Comparison of ENCODE assay signal across 20 cellular contexts in the genomic region with DNA sequence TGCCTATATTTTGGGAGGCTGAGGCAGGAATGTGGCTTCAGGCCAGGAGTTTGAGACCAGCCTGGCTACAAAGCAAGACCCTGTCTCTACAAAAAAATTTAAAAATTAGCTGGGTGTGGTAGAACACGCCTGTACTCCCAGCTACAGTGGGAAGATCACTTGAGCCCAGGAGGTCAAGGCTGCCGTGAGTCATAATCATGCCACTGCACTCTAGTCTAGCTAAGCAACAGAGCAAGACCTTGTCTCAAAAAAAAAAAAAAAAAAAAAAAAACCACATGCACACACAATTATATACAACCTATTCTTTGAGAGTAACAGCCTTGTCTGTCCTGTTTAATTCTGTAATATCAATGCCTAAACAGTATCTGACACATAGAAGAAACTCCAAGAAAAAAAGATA. TPM values are rescaled to one million over a fixed set of nuclear protein-coding genes. Genes with fewer than 3 reads are reported as not detected.
DNase-seq lines count a peak whose midpoint lies in the region; ATAC-seq and TF ChIP-seq lines count a peak whose summit lies in the region.
"Had no signal": no experiment of that assay in that cellular context is flagged by ENCODE, and none has a peak within 500 bp of the region (broad histone marks: within the 10 kb centered on the region; RNA-seq: fewer than 3 reads in every experiment).

No MANE protein-coding gene starts in this region.

- no peak for TF ChIP-seq EP300 in ovary (IDR thresholded peaks at IDR 0.05)

- H3K9me3 Mint-ChIP-seq in activated T-cell treated with anti-CD3 and anti-CD28 coated beads, Interleukin-2, amount 50 U/mL, for 24 hours, result no peaks in the 10 kb centered on the region
- H3K9me3 Mint-ChIP-seq: activated T-helper 17 cell treated with anti-CD3 and anti-CD28 coated beads, Interleukin-2, amount 50 U/mL, for 72 hours; nephron; stimulated activated memory B cell treated with anti-CD40 and anti-IgM and Interleukin-4, amounts not matched to agents 10 μg/mL and 1 μg/mL and 100 μg/mL, for 72 hours had no signal

- TF ChIP-seq POLR2A in ovary (IDR thresholded peaks at IDR 0.05), result no peak

- intact Hi-C loops in ovary (cut with DNase I), result no loop called here
- intact Hi-C loops in Right ventricle myocardium superior (cut with DNase I), result loop anchor here (10.0 kb wide), 1 partner anchor 257 kb away; no protein-coding TSS in a partner anchor

- peaks cover 2% of the 10 kb centered on the region for H3K4me1 Mint-ChIP-seq in activated T-cell treated with anti-CD3 and anti-CD28 coated beads, Interleukin-2, amount 50 U/mL, for 24 hours (ENCODE audit: low read depth)
- H3K4me1 Mint-ChIP-seq: activated T-helper 17 cell treated with anti-CD3 and anti-CD28 coated beads, Interleukin-2, amount 50 U/mL, for 72 hours; nephron; stimulated activated memory B cell treated with anti-CD40 and anti-IgM and Interleukin-4, amounts not matched to agents 10 μg/mL and 1 μg/mL and 100 μg/mL, for 72 hours had no signal

- WGBS in ovary, 3 donors, result 4 to 36% (median 24%) methylated on average over 2 of the region's 2 CpGs

- H3K27ac ChIP-seq in ovary, result peak overlapping the region in 1 of 2 donors; percentile 7
- H3K27ac ChIP-seq: body of pancreas had no signal

- no peak overlapping the region for H3K4me3 Mint-ChIP-seq in activated T-cell treated with anti-CD3 and anti-CD28 coated beads, Interleukin-2, amount 50 U/mL, for 24 hours
- H3K4me3 Mint-ChIP-seq: activated T-helper 17 cell treated with anti-CD3 and anti-CD28 coated beads, Interleukin-2, amount 50 U/mL, for 72 hours; nephron; stimulated activated memory B cell treated with anti-CD40 and anti-IgM and Interleukin-4, amounts not matched to agents 10 μg/mL and 1 μg/mL and 100 μg/mL, for 72 hours had no signal

- H3K36me3 ChIP-seq in ovary, result no peaks in the 10 kb centered on the region

- H3K27ac Mint-ChIP-seq in activated T-cell treated with anti-CD3 and anti-CD28 coated beads, Interleukin-2, amount 50 U/mL, for 24 hours, result no peak overlapping the region
- H3K27ac Mint-ChIP-seq: activated T-helper 17 cell treated with anti-CD3 and anti-CD28 coated beads, Interleukin-2, amount 50 U/mL, for 72 hours; nephron; stimulated activated memory B cell treated with anti-CD40 and anti-IgM and Interleukin-4, amounts not matched to agents 10 μg/mL and 1 μg/mL and 100 μg/mL, for 72 hours had no signal

- peaks cover 85% of the 10 kb centered on the region for H3K36me3 Mint-ChIP-seq in activated T-cell treated with anti-CD3 and anti-CD28 coated beads, Interleukin-2, amount 50 U/mL, for 24 hours (ENCODE audit: low read depth)

- ATAC-seq in esophagus mucosa, result peak; percentile 71
- no peak for ATAC-seq in Right ventricle myocardium superior (ENCODE audit: poor library complexity)
- ATAC-seq in GM18907 (IDR thresholded peaks at IDR 0.05; ENCODE audit: unreplicated experiment), result no peak
- ATAC-seq in HG03469 (IDR thresholded peaks at IDR 0.05; ENCODE audit: unreplicated experiment), result no peak
- ATAC-seq: activated T-helper 17 cell treated with anti-CD3 and anti-CD28 coated beads, Interleukin-2, amount 50 U/mL, for 72 hours; body of pancreas; right cardiac atrium; stimulated activated memory B cell treated with anti-CD40 and anti-IgM and Interleukin-4, amounts not matched to agents 10 μg/mL and 1 μg/mL and 100 μg/mL, for 72 hours had no signal

- DNase-seq in GM04504 (ENCODE audit: low read depth) (peak; percentile 15), RPMI7951 (ENCODE audit: low read depth) (peak; percentile 76), ovary (peak; percentile 47 to 78 (median 74)), Right ventricle myocardium superior (no peak)
- no peak for DNase-seq in activated T-cell treated with anti-CD3 and anti-CD28 coated beads, Interleukin-2, amount 50 U/mL, for 24 hours
- DNase-seq: activated CD4-positive, alpha-beta T cell treated with anti-CD3 and anti-CD28 coated beads, Interleukin-2, amount 50 U/mL, for 48 hours; body of pancreas; hippocampal formation; Kasumi-1; NCI-H187; right cardiac atrium; stimulated activated CD4-positive, alpha-beta T cell treated with anti-CD3 and anti-CD28 coated beads, Interleukin-4, amount 100 ng/mL, for 4 hours; T1000 had no signal

- H3K9me3 ChIP-seq in ovary, result no peaks in the 10 kb centered on the region
- H3K9me3 ChIP-seq: body of pancreas had no signal

- no peaks in the 10 kb centered on the region for H3K27me3 Mint-ChIP-seq in activated T-cell treated with anti-CD3 and anti-CD28 coated beads, Interleukin-2, amount 50 U/mL, for 24 hours
- H3K27me3 Mint-ChIP-seq: activated T-helper 17 cell treated with anti-CD3 and anti-CD28 coated beads, Interleukin-2, amount 50 U/mL, for 72 hours; stimulated activated memory B cell treated with anti-CD40 and anti-IgM and Interleukin-4, amounts not matched to agents 10 μg/mL and 1 μg/mL and 100 μg/mL, for 72 hours had no signal

- H3K27me3 ChIP-seq in ovary, result no peaks in the 10 kb centered on the region
- H3K27me3 ChIP-seq: body of pancreas had no signal

- no peak overlapping the region for H3K4me3 ChIP-seq in ovary
- H3K4me3 ChIP-seq: body of pancreas had no signal

- no peaks in the 10 kb centered on the region for H3K4me1 ChIP-seq in ovary (ENCODE audit: insufficient read depth)
- H3K4me1 ChIP-seq: body of pancreas had no signal

- TF ChIP-seq CTCF in ovary (IDR thresholded peaks at IDR 0.05), result no peak

RNA-seq across cellular contexts. Expression of a gene that starts 15.1 kb away (rescaled TPM):
- total RNA-seq in RPMI7951 (2014; rRNA removed; shearing (Covaris generic)), result 25.1 and 31.7 TPM in 2 replicates
- 5.6 TPM for total RNA-seq in esophagus mucosa
- total RNA-seq in ovary, result 10 to 100 TPM in 4 of 7 donors, 1 to 10 TPM in 3; 7.1 to 13.1 (median 10.7) TPM
- polyA plus RNA-seq in ovary, result 1 to 10 TPM; 4.6 to 6.4 TPM
- total RNA-seq in Right ventricle myocardium superior, result 5.9 TPM

RNA-seq across cellular contexts. Expression of a gene that starts 38.4 kb away (rescaled TPM):
- total RNA-seq in RPMI7951 (2014; rRNA removed; shearing (Covaris generic)), result 51.2 and 60.0 TPM in 2 replicates
- 56.1 TPM for total RNA-seq in esophagus mucosa
- total RNA-seq in ovary, result 100 to 1,000 TPM in 4 of 7 donors, 10 to 100 TPM in 3; 36.6 to 111 (median 104) TPM
- 100 to 1,000 TPM in 1 of 2 donors, 10 to 100 TPM in 1; 90.1 to 124 TPM for polyA plus RNA-seq in ovary
- 69.4 TPM for total RNA-seq in Right ventricle myocardium superior

RNA-seq across cellular contexts. Expression of a gene that starts 39.7 kb away (rescaled TPM):
- 96.3 and 116 TPM in 2 replicates for total RNA-seq in RPMI7951 (2014; rRNA removed; shearing (Covaris generic))
- total RNA-seq in esophagus mucosa, result 19.1 TPM
- 100 to 1,000 TPM in 3 of 7 donors, 10 to 100 TPM in 4; 33.3 to 138 (median 77.4) TPM for total RNA-seq in ovary
- 100 to 1,000 TPM in 1 of 2 donors, 10 to 100 TPM in 1; 41.0 to 110 TPM for polyA plus RNA-seq in ovary
- total RNA-seq in Right ventricle myocardium superior, result 65.5 TPM

RNA-seq across cellular contexts. Expression of a gene that starts 54.6 kb away (rescaled TPM):
- total RNA-seq in RPMI7951 (2014; rRNA removed; shearing (Covaris generic)), result under 0.01 TPM in 1 of 2 replicates, not detected in the other
- total RNA-seq in esophagus mucosa (not detected), ovary (under 1 TPM in 6 of 7 donors, not detected in 1; 0.10 to 0.47 (median 0.14) TPM), Right ventricle myocardium superior (not detected)
- polyA plus RNA-seq in ovary, result under 1 TPM; 0.04 to 0.07 TPM
- total RNA-seq: body of pancreas, right cardiac atrium had no signal
- polyA plus RNA-seq: BJ, right cardiac atrium had no signal

Comparison
In these comparisons a context has a peak if more than half of its experiments do, and no peak if none do; other contexts are left out.
1. DNase-seq: peak in GM04504 (single experiment), RPMI7951 (single experiment) and ovary (5 of 5); none in Right ventricle myocardium superior (single experiment) and activated T-cell treated with anti-CD3 and anti-CD28 coated beads, Interleukin-2, amount 50 U/mL, for 24 hours (single experiment).